In genomic region chr9:14323083-14323968, GRCh38 we compare ENCODE assay signal across 1 cellular context.
TF ChIP-seq lines count a peak whose summit lies in the region.

No MANE protein-coding gene starts in this region.

TF ChIP-seq in SK-N-SH treated with all-trans-retinoic acid at 6 μM for 48 hours, 23 proteins besides CTCF, POLR2A, EP300 and RAD21 (continued from another document):
- TF ChIP-seq, protein P1, sequence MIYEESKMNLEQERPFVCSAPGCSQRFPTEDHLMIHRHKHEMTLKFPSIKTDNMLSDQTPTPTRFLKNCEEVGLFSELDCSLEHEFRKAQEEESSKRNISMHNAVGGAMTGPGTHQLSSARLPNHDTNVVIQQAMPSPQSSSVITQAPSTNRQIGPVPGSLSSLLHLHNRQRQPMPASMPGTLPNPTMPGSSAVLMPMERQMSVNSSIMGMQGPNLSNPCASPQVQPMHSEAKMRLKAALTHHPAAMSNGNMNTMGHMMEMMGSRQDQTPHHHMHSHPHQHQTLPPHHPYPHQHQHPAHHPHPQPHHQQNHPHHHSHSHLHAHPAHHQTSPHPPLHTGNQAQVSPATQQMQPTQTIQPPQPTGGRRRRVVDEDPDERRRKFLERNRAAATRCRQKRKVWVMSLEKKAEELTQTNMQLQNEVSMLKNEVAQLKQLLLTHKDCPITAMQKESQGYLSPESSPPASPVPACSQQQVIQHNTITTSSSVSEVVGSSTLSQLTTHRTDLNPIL (CRISPR knock-in tag; IDR thresholded peaks at IDR 0.05; ENCODE audit: low read depth), result peak; percentile 27; the same call in 1 of the 2 replicates
- no peak for TF ChIP-seq CSDC2 (CRISPR knock-in tag; IDR thresholded peaks at IDR 0.05)
- TF ChIP-seq, protein P2, sequence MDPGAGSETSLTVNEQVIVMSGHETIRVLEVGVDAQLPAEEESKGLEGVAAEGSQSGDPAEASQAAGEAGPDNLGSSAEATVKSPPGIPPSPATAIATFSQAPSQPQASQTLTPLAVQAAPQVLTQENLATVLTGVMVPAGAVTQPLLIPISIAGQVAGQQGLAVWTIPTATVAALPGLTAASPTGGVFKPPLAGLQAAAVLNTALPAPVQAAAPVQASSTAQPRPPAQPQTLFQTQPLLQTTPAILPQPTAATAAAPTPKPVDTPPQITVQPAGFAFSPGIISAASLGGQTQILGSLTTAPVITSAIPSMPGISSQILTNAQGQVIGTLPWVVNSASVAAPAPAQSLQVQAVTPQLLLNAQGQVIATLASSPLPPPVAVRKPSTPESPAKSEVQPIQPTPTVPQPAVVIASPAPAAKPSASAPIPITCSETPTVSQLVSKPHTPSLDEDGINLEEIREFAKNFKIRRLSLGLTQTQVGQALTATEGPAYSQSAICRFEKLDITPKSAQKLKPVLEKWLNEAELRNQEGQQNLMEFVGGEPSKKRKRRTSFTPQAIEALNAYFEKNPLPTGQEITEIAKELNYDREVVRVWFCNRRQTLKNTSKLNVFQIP (CRISPR knock-in tag; IDR thresholded peaks at IDR 0.05; ENCODE audit: borderline replicate concordance, low read depth), result no peak
